Comparison of ENCODE assay signal across 15 cellular contexts in genomic region chrX:72268601-72269365, GRCh38. TPM values are rescaled to one million over a fixed set of nuclear protein-coding genes. Genes with fewer than 3 reads are reported as not detected.
DNase-seq lines count a peak whose midpoint lies in the region; ATAC-seq and TF ChIP-seq lines count a peak whose summit lies in the region.
"Had no signal": no experiment of that assay in that cellular context is flagged by ENCODE, and none has a peak within 500 bp of the region (broad histone marks: within the 10 kb centered on the region; RNA-seq: fewer than 3 reads in every experiment).

No MANE protein-coding gene starts in this region.

- H3K4me1 ChIP-seq in CD8-positive, alpha-beta T cell (ENCODE audit: insufficient read depth, low read length), result peaks cover 2% of the 10 kb centered on the region
- no peaks in the 10 kb centered on the region for H3K4me1 ChIP-seq in neural progenitor cell
- H3K4me1 ChIP-seq: colonic mucosa, HAP-1 had no signal

- peaks cover 2% of the 10 kb centered on the region for H3K79me2 ChIP-seq in neural progenitor cell (ENCODE audit: low read depth)

- H3K4me3 Mint-ChIP-seq in CD8-positive, alpha-beta T cell, result no peak overlapping the region
- H3K4me3 Mint-ChIP-seq in neural progenitor cell, result no peak overlapping the region

- no peaks in the 10 kb centered on the region for H3K9me3 ChIP-seq in CD8-positive, alpha-beta T cell (ENCODE audit: low read length)
- no peaks in the 10 kb centered on the region for H3K9me3 ChIP-seq in neural progenitor cell (ENCODE audit: low read depth)
- H3K9me3 ChIP-seq: colonic mucosa, HAP-1 had no signal

- TF ChIP-seq CTCF in CD8-positive, alpha-beta T cell (IDR thresholded peaks at IDR 0.05), result no peak
- TF ChIP-seq CTCF in neural progenitor cell (IDR thresholded peaks at IDR 0.05), result no peak

- H3K27me3 ChIP-seq in CD8-positive, alpha-beta T cell (ENCODE audit: insufficient read depth, low read length), result no peaks in the 10 kb centered on the region
- H3K27me3 ChIP-seq in neural progenitor cell, result no peaks in the 10 kb centered on the region
- H3K27me3 ChIP-seq: colonic mucosa had no signal

- no peak overlapping the region for H2AFZ ChIP-seq in neural progenitor cell (replicated peaks)

- H3K27ac Mint-ChIP-seq in CD8-positive, alpha-beta T cell, result peak overlapping the region; percentile 69
- H3K27ac Mint-ChIP-seq in neural progenitor cell, result peak overlapping the region; percentile 83

- peaks cover 22% of the 10 kb centered on the region for H3K4me1 Mint-ChIP-seq in CD8-positive, alpha-beta T cell (ENCODE audit: low read depth)
- peaks cover 25% of the 10 kb centered on the region for H3K4me1 Mint-ChIP-seq in neural progenitor cell

- H3K27ac ChIP-seq in CD8-positive, alpha-beta T cell (ENCODE audit: low read depth, low read length), result no peak overlapping the region
- no peak overlapping the region for H3K27ac ChIP-seq in neural progenitor cell
- H3K27ac ChIP-seq: colonic mucosa had no signal

- CTCF ChIA-PET in CD8-positive, alpha-beta T cell (lab: Charles Lee), result interaction anchor here (0.8 kb wide), 1 partner anchor 8 kb away, joined by 3 read pairs; the partner anchor contains the start of gene RPS4X

- no peak overlapping the region for H3K4me3 ChIP-seq in CD8-positive, alpha-beta T cell (ENCODE audit: low read depth, low read length)
- no peak overlapping the region for H3K4me3 ChIP-seq in neural progenitor cell
- H3K4me3 ChIP-seq: colonic mucosa, HAP-1 had no signal

- DNase-seq in CD8-positive, alpha-beta T cell, result no peak
- DNase-seq in NCI-H2227 treated with DMSO at 0.1 percent for 48 hours (lab: John Stamatoyannopoulos, UW) (peak; percentile 61), brain pericyte (ENCODE audit: low read depth, low spot score) (peak; percentile 68), neural progenitor cell (ENCODE audit: low spot score) (no peak), activated gamma-delta T cell treated with Interleukin-2 at 50 U/mL for 16 hours (no peak), 8988T (no peak), activated gamma-delta T cell (lab: John Stamatoyannopoulos, UW) (no peak)
- DNase-seq: activated T-cell treated with anti-CD3 and anti-CD28 coated beads, Interleukin-2, amount 50 U/mL, for 1 hour; colonic mucosa; Kasumi-1; left colon; stimulated activated CD4-positive, alpha-beta T cell treated with anti-CD3 and anti-CD28 coated beads, Interleukin-4, amount 100 ng/mL, for 1 hour had no signal

- no peaks in the 10 kb centered on the region for H3K27me3 Mint-ChIP-seq in CD8-positive, alpha-beta T cell (ENCODE audit: low read depth)
- peaks cover 2% of the 10 kb centered on the region for H3K27me3 Mint-ChIP-seq in neural progenitor cell (ENCODE audit: insufficient read depth, low read depth)
- H3K27me3 Mint-ChIP-seq: stimulated activated naive CD8-positive, alpha-beta T cell treated with anti-CD3 and anti-CD28 coated beads, Interleukin-15, Interleukin-2, amounts not matched to agents 100 ng/mL and 50 ng/mL, for 24 hours had no signal

- H3K9ac ChIP-seq in neural progenitor cell, result no peak overlapping the region

- intact Hi-C loops in CD8-positive, alpha-beta T cell (cut with DNase I, micrococcal nuclease), result no loop called here

- H3K9me3 Mint-ChIP-seq in CD8-positive, alpha-beta T cell, result no peaks in the 10 kb centered on the region
- no peaks in the 10 kb centered on the region for H3K9me3 Mint-ChIP-seq in neural progenitor cell
- H3K9me3 Mint-ChIP-seq: stimulated activated naive CD8-positive, alpha-beta T cell treated with anti-CD3 and anti-CD28 coated beads, Interleukin-15, Interleukin-2, amounts not matched to agents 100 ng/mL and 50 ng/mL, for 24 hours had no signal

- ATAC-seq in CD8-positive, alpha-beta T cell, result no peak
- no peak for ATAC-seq in GM21381 (IDR thresholded peaks at IDR 0.05; ENCODE audit: unreplicated experiment)
- ATAC-seq: left colon had no signal

- POLR2A ChIA-PET in CD8-positive, alpha-beta T cell (lab: Charles Lee), result interaction anchor here (0.7 to 1.5 kb wide), 2 partner anchors 88 to 895 kb away, joined by 4 to 7 read pairs; no protein-coding TSS in a partner anchor

- H4K20me1 ChIP-seq in neural progenitor cell (ENCODE audit: low read depth), result peaks cover 24% of the 10 kb centered on the region

- H3K36me3 Mint-ChIP-seq in CD8-positive, alpha-beta T cell, result peaks cover 57% of the 10 kb centered on the region
- H3K36me3 Mint-ChIP-seq in neural progenitor cell, result peaks cover 38% of the 10 kb centered on the region

- H3K4me2 ChIP-seq in neural progenitor cell, result no peak overlapping the region

- H3F3A ChIP-seq in neural progenitor cell (ENCODE audit: low read depth), result peaks cover 13% of the 10 kb centered on the region

- peaks cover 20% of the 10 kb centered on the region for H3K36me3 ChIP-seq in CD8-positive, alpha-beta T cell (ENCODE audit: insufficient read depth, low read length)
- no peaks in the 10 kb centered on the region for H3K36me3 ChIP-seq in neural progenitor cell

RNA-seq across cellular contexts. Expression of gene RPS4X, which starts 8.3 kb away (rescaled TPM):
- 1,000 to 10,000 TPM; 1,509 to 1,538 TPM for total RNA-seq in CD8-positive, alpha-beta T cell
- total RNA-seq in neural progenitor cell (ENCODE audit: low replicate concordance), result 973 and 1,345 TPM in 2 replicates

RNA-seq across cellular contexts. Expression of gene ERCC6L, which starts 30.0 kb away (rescaled TPM):
- total RNA-seq in CD8-positive, alpha-beta T cell, result under 1 TPM; 0.11 TPM
- total RNA-seq in neural progenitor cell (ENCODE audit: low replicate concordance), result 22.7 and 34.5 TPM in 2 replicates

RNA-seq across cellular contexts. Expression of gene CITED1, which starts 36.9 kb away (rescaled TPM):
- not detected for total RNA-seq in CD8-positive, alpha-beta T cell
- total RNA-seq in neural progenitor cell (ENCODE audit: low replicate concordance), result 0.69 and 1.9 TPM in 2 replicates
- total RNA-seq: colonic mucosa had no signal

Comparison
In these comparisons a context has a peak if more than half of its experiments do, and no peak if none do; other contexts are left out.
1. DNase-seq: peak in NCI-H2227 treated with DMSO at 0.1 percent for 48 hours (single experiment) and brain pericyte (single experiment); none in CD8-positive, alpha-beta T cell (0 of 7), neural progenitor cell (single experiment), activated gamma-delta T cell treated with Interleukin-2 at 50 U/mL for 16 hours (single experiment), 8988T (single experiment) and activated gamma-delta T cell (single experiment).
2. RNA of gene ERCC6L, which starts 30.0 kb away (total RNA-seq): 22.7 to 34.5 TPM in neural progenitor cell; 0.11 TPM in CD8-positive, alpha-beta T cell; every median in the first group is over 10 times any median in the second.